ENCODE assay signal across 20 cellular contexts in genomic region chr11:66848671-66849500, GRCh38. TPM values are rescaled to one million over a fixed set of nuclear protein-coding genes. Genes with fewer than 3 reads are reported as not detected.
DNase-seq lines count a peak whose midpoint lies in the region; ATAC-seq and TF ChIP-seq lines count a peak whose summit lies in the region.
"Had no signal": no experiment of that assay in that cellular context is flagged by ENCODE, and none has a peak within 500 bp of the region (broad histone marks: within the 10 kb centered on the region; RNA-seq: fewer than 3 reads in every experiment).

No MANE protein-coding gene starts in this region.

- H3K27ac ChIP-seq in mammary epithelial cell (ENCODE audit: insufficient read depth, low read depth, low read length) (no peak overlapping the region), neural progenitor cell (no peak overlapping the region)
- H3K27ac ChIP-seq: brain microvascular endothelial cell, right lobe of liver had no signal

- CTCF ChIA-PET in mammary epithelial cell (lab: Charles Lee; ENCODE audit: low non-redundant PET): no interaction called here

- H3K4me3 ChIP-seq in mammary epithelial cell (replicated peaks in 1 of 3; ENCODE audit: insufficient read depth in 1 of 3, low read depth in 2 of 3, low read length in 3 of 3): no peak overlapping the region
- H3K4me3 ChIP-seq in neural progenitor cell: no peak overlapping the region
- H3K4me3 ChIP-seq: right lobe of liver had no signal

- H3K9ac ChIP-seq in mammary epithelial cell (ENCODE audit: insufficient read depth, low read length) (no peak overlapping the region), neural progenitor cell (no peak overlapping the region)

- BruUV-seq in mammary epithelial cell (replicated peaks; lab: Mats Ljungman, UMichigan): TSS peak; percentile 24

- peak; percentile 2 for DNase-seq in stimulated activated CD4-positive, alpha-beta T cell treated with anti-CD3 and anti-CD28 coated beads, Interleukin-15, amount 100 ng/mL, for 24 hours
- no peak for DNase-seq in stimulated activated CD4-positive, alpha-beta T cell treated with anti-CD3 and anti-CD28 coated beads, Interleukin-12 subunit alpha, Interleukin-12 subunit beta, amount 100 ng/mL, for 4 hours
- DNase-seq in mammary epithelial cell (no peak), neural crest cell (ENCODE audit: low read depth, low spot score) (no peak), neural progenitor cell (ENCODE audit: low spot score) (no peak), AG08396 (ENCODE audit: low spot score) (no peak)
- no peak for DNase-seq in activated T-helper 2 cell treated with anti-CD3 and anti-CD28 coated beads, Interferon-gamma antibody, Interleukin-2, Interleukin-4, amounts not matched to agents 10 μg/mL and 5 μg/mL and 100 μg/mL, durations not matched to agents 14 hours and 24 hours and 36 hours (ENCODE audit: low spot score)
- DNase-seq: activated CD4-positive, alpha-beta T cell treated with anti-CD3 and anti-CD28 coated beads for 1 hour; brain microvascular endothelial cell; cortex of kidney; DMS153; kidney glomerular epithelial cell; mesendoderm; naive thymus-derived CD4-positive, alpha-beta T cell; NCI-H1694 treated with DMSO at 0.1 percent for 48 hours; NCI-H526 treated with DMSO at 0.1 percent for 48 hours; RPMI8226 had no signal

- no peaks in the 10 kb centered on the region for H3K9me3 Mint-ChIP-seq in neural crest cell
- H3K9me3 Mint-ChIP-seq in neural progenitor cell: peaks cover 2% of the 10 kb centered on the region
- H3K9me3 Mint-ChIP-seq in activated T-helper 2 cell treated with anti-CD3 and anti-CD28 coated beads, Interferon-gamma antibody, Interleukin-2, Interleukin-4, amounts not matched to agents 10 μg/mL and 5 μg/mL and 100 μg/mL, durations not matched to agents 14 hours and 24 hours and 36 hours: no peaks in the 10 kb centered on the region
- H3K9me3 Mint-ChIP-seq: CD8-positive, alpha-beta memory T cell; naive thymus-derived CD4-positive, alpha-beta T cell had no signal

- dilution Hi-C loops in mammary epithelial cell (cut with HindIII; ENCODE audit: low sequenced_read_pairs): no loop called here

- H3K36me3 Mint-ChIP-seq in neural crest cell (ENCODE audit: low read depth) (peaks cover 2% of the 10 kb centered on the region), neural progenitor cell (peaks cover 9% of the 10 kb centered on the region)
- H3K36me3 Mint-ChIP-seq in activated T-helper 2 cell treated with anti-CD3 and anti-CD28 coated beads, Interferon-gamma antibody, Interleukin-2, Interleukin-4, amounts not matched to agents 10 μg/mL and 5 μg/mL and 100 μg/mL, durations not matched to agents 14 hours and 24 hours and 36 hours (ENCODE audit: low read depth): peaks cover 14% of the 10 kb centered on the region

- in situ Hi-C loops in mammary epithelial cell (cut with MboI; ENCODE audit: low sequenced_read_pairs in 2 of 2): no loop called here

- WGBS in mammary epithelial cell (ENCODE audit: low coverage, missing lambda C conversion rate): 83% methylated on average over 17 of the region's 28 CpGs

- peaks cover 10% of the 10 kb centered on the region for H3K4me1 ChIP-seq in mammary epithelial cell (ENCODE audit: insufficient read depth, low read length)
- H3K4me1 ChIP-seq in neural progenitor cell: peaks cover 6% of the 10 kb centered on the region

- H3K27ac Mint-ChIP-seq in neural crest cell (ENCODE audit: unreplicated experiment) (no peak overlapping the region), neural progenitor cell (no peak overlapping the region)
- H3K27ac Mint-ChIP-seq in activated T-helper 2 cell treated with anti-CD3 and anti-CD28 coated beads, Interferon-gamma antibody, Interleukin-2, Interleukin-4, amounts not matched to agents 10 μg/mL and 5 μg/mL and 100 μg/mL, durations not matched to agents 14 hours and 24 hours and 36 hours: no peak overlapping the region
- H3K27ac Mint-ChIP-seq: naive thymus-derived CD4-positive, alpha-beta T cell had no signal

- peaks cover 7% of the 10 kb centered on the region for H3K4me1 Mint-ChIP-seq in neural crest cell
- peaks cover 13% of the 10 kb centered on the region for H3K4me1 Mint-ChIP-seq in neural progenitor cell
- H3K4me1 Mint-ChIP-seq in activated T-helper 2 cell treated with anti-CD3 and anti-CD28 coated beads, Interferon-gamma antibody, Interleukin-2, Interleukin-4, amounts not matched to agents 10 μg/mL and 5 μg/mL and 100 μg/mL, durations not matched to agents 14 hours and 24 hours and 36 hours (ENCODE audit: low read depth): peaks cover 21% of the 10 kb centered on the region

- H3K4me2 ChIP-seq in mammary epithelial cell (ENCODE audit: insufficient read depth, low read depth, low read length): no peak overlapping the region
- H3K4me2 ChIP-seq in neural progenitor cell: no peak overlapping the region

- no peak for TF ChIP-seq CTCF in mammary epithelial cell (conservative IDR thresholded peaks at IDR 0.05 in 1 of 2, IDR thresholded peaks at IDR 0.05 in 1 of 2; ENCODE audit: extremely low read depth in 1 of 2, insufficient read depth in 1 of 2, low read depth in 1 of 2, low read length in 2 of 2)
- no peak for TF ChIP-seq CTCF in neural crest cell (conservative IDR thresholded peaks at IDR 0.05)
- TF ChIP-seq CTCF in neural progenitor cell (IDR thresholded peaks at IDR 0.05): no peak

- H3K4me3 Mint-ChIP-seq in neural crest cell: peak overlapping the region; percentile 49
- H3K4me3 Mint-ChIP-seq in neural progenitor cell: no peak overlapping the region
- no peak overlapping the region for H3K4me3 Mint-ChIP-seq in activated T-helper 2 cell treated with anti-CD3 and anti-CD28 coated beads, Interferon-gamma antibody, Interleukin-2, Interleukin-4, amounts not matched to agents 10 μg/mL and 5 μg/mL and 100 μg/mL, durations not matched to agents 14 hours and 24 hours and 36 hours (ENCODE audit: low read depth)

- H3K36me3 ChIP-seq in mammary epithelial cell (ENCODE audit: insufficient read depth, low read length) (peaks cover 6% of the 10 kb centered on the region), neural progenitor cell (no peaks in the 10 kb centered on the region)

- ATAC-seq in GM18511 (IDR thresholded peaks at IDR 0.05; ENCODE audit: unreplicated experiment): no peak
- ATAC-seq: naive thymus-derived CD4-positive, alpha-beta T cell; right lobe of liver had no signal

- intact Hi-C loops in mammary epithelial cell (cut with micrococcal nuclease): no loop called here
- intact Hi-C loops in activated T-helper 2 cell treated with anti-CD3 and anti-CD28 coated beads, Interferon-gamma antibody, Interleukin-2, Interleukin-4, amounts not matched to agents 10 μg/mL and 5 μg/mL and 100 μg/mL, durations not matched to agents 14 hours and 24 hours and 36 hours (cut with micrococcal nuclease): no loop called here

- H4K20me1 ChIP-seq in mammary epithelial cell (ENCODE audit: insufficient read depth, low read length): no peaks in the 10 kb centered on the region
- peaks cover 24% of the 10 kb centered on the region for H4K20me1 ChIP-seq in neural progenitor cell (ENCODE audit: low read depth)

- no peak overlapping the region for H2AFZ ChIP-seq in mammary epithelial cell (ENCODE audit: low read depth, low read length)
- no peak overlapping the region for H2AFZ ChIP-seq in neural progenitor cell (replicated peaks)

- H3K9me3 ChIP-seq in mammary epithelial cell (replicated peaks; ENCODE audit: insufficient read depth, low read length) (no peaks in the 10 kb centered on the region), neural progenitor cell (ENCODE audit: low read depth) (no peaks in the 10 kb centered on the region)
- H3K9me3 ChIP-seq: right lobe of liver had no signal

- H3K27me3 ChIP-seq in mammary epithelial cell (ENCODE audit: insufficient read depth, low read length): no peaks in the 10 kb centered on the region
- no peaks in the 10 kb centered on the region for H3K27me3 ChIP-seq in neural progenitor cell
- H3K27me3 ChIP-seq: brain microvascular endothelial cell, right lobe of liver had no signal

- H3K27me3 Mint-ChIP-seq in neural crest cell (ENCODE audit: low read depth): no peaks in the 10 kb centered on the region
- peaks cover 8% of the 10 kb centered on the region for H3K27me3 Mint-ChIP-seq in neural progenitor cell (ENCODE audit: insufficient read depth, low read depth)
- H3K27me3 Mint-ChIP-seq in activated T-helper 2 cell treated with anti-CD3 and anti-CD28 coated beads, Interferon-gamma antibody, Interleukin-2, Interleukin-4, amounts not matched to agents 10 μg/mL and 5 μg/mL and 100 μg/mL, durations not matched to agents 14 hours and 24 hours and 36 hours (ENCODE audit: low read depth): no peaks in the 10 kb centered on the region
- H3K27me3 Mint-ChIP-seq: naive thymus-derived CD4-positive, alpha-beta T cell had no signal

- H3K79me2 ChIP-seq in mammary epithelial cell (ENCODE audit: insufficient read depth, low read length): peaks cover 21% of the 10 kb centered on the region
- peaks cover 14% of the 10 kb centered on the region for H3K79me2 ChIP-seq in neural progenitor cell (ENCODE audit: low read depth)

- H3F3A ChIP-seq in neural progenitor cell (ENCODE audit: low read depth): no peaks in the 10 kb centered on the region

RNA-seq across cellular contexts. Expression of gene RCE1, which starts 5.6 kb away (rescaled TPM):
- total RNA-seq in mammary epithelial cell: 10 to 100 TPM; 19.0 to 21.0 TPM
- polyA plus RNA-seq in mammary epithelial cell: 20.8 TPM
- 30.3 TPM for polyA minus RNA-seq in mammary epithelial cell
- 34.3 and 35.8 TPM in 2 replicates for total RNA-seq in neural crest cell
- total RNA-seq in neural progenitor cell (ENCODE audit: low replicate concordance): 13.7 and 35.0 TPM in 2 replicates
- 27.5 and 27.8 TPM in 2 replicates for total RNA-seq in activated T-helper 2 cell treated with anti-CD3 and anti-CD28 coated beads, Interferon-gamma antibody, Interleukin-2, Interleukin-4, amounts not matched to agents 10 μg/mL and 5 μg/mL and 100 μg/mL, durations not matched to agents 14 hours and 24 hours and 36 hours

RNA-seq across cellular contexts. Expression of gene LRFN4, which starts 8.0 kb away (rescaled TPM):
- total RNA-seq in mammary epithelial cell: 10 to 100 TPM; 21.3 to 26.2 TPM
- polyA plus RNA-seq in mammary epithelial cell: 11.3 TPM
- polyA minus RNA-seq in mammary epithelial cell: 1.3 TPM
- 36.2 and 37.2 TPM in 2 replicates for total RNA-seq in neural crest cell
- total RNA-seq in neural progenitor cell (ENCODE audit: low replicate concordance): 6.7 and 27.9 TPM in 2 replicates
- 48.9 and 50.3 TPM in 2 replicates for total RNA-seq in activated T-helper 2 cell treated with anti-CD3 and anti-CD28 coated beads, Interferon-gamma antibody, Interleukin-2, Interleukin-4, amounts not matched to agents 10 μg/mL and 5 μg/mL and 100 μg/mL, durations not matched to agents 14 hours and 24 hours and 36 hours
- polyA plus RNA-seq: naive thymus-derived CD4-positive, alpha-beta T cell had no signal
